1 cellular context compared by ENCODE assay signal in genomic region chr1:93078935-93079654, GRCh38.
A peak's percentile ranks its signal among the peaks of the same experiment; 100 is the strongest.
TF ChIP-seq lines count a peak whose summit lies in the region.

Gene MTF2 (plus strand): TSS chr1:93079283. CDS start chr1:93079527, 244 bp downstream.

TF ChIP-seq in HEK293, 187 proteins besides CTCF, POLR2A, EP300 and RAD21 (continued from another document and continues in another):
- TF ChIP-seq ZFP37 (tag by site-specific recombination; IDR thresholded peaks at IDR 0.05), result peak; percentile 99
- peak; percentile 66; the same call in 1 of the 2 replicates for TF ChIP-seq ZBTB11 (tag by site-specific recombination; conservative IDR thresholded peaks at IDR 0.05; ENCODE audit: low read depth)
- peak; percentile 72; the same call in 1 of the 2 replicates for TF ChIP-seq ZNF707 (tag by site-specific recombination; IDR thresholded peaks at IDR 0.05)
- TF ChIP-seq ZNF76 (tag by site-specific recombination; IDR thresholded peaks at IDR 0.05; ENCODE audit: borderline replicate concordance, low read depth), result peak; percentile 98
- TF ChIP-seq ZNF561 (tag by site-specific recombination; IDR thresholded peaks at IDR 0.05; ENCODE audit: borderline replicate concordance), result peak; percentile 100
- peak; percentile 87 for TF ChIP-seq ZNF239 (tag by site-specific recombination; IDR thresholded peaks at IDR 0.05)
- no peak for TF ChIP-seq ZNF214 (tag by site-specific recombination; IDR thresholded peaks at IDR 0.05; ENCODE audit: borderline replicate concordance)
- peak; percentile 78 for TF ChIP-seq ZNF37A (tag by site-specific recombination; IDR thresholded peaks at IDR 0.05)
- TF ChIP-seq ZNF426 (tag by site-specific recombination; IDR thresholded peaks at IDR 0.05), result no peak
- TF ChIP-seq, protein P1, sequence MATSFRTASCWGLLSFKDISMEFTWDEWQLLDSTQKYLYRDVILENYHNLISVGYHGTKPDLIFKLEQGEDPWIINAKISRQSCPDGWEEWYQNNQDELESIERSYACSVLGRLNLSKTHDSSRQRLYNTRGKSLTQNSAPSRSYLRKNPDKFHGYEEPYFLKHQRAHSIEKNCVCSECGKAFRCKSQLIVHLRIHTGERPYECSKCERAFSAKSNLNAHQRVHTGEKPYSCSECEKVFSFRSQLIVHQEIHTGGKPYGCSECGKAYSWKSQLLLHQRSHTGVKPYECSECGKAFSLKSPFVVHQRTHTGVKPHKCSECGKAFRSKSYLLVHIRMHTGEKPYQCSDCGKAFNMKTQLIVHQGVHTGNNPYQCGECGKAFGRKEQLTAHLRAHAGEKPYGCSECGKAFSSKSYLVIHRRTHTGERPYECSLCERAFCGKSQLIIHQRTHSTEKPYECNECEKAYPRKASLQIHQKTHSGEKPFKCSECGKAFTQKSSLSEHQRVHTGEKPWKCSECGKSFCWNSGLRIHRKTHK (tag by site-specific recombination; IDR thresholded peaks at IDR 0.05), result 0 out of 2 replicates have a peak, but pooled peaks have one; percentile 30
- no peak for TF ChIP-seq ZNF473 (tag by site-specific recombination; IDR thresholded peaks at IDR 0.05)
- peak; percentile 85 for TF ChIP-seq ZNF792 (tag by site-specific recombination; IDR thresholded peaks at IDR 0.05)
- peak; percentile 40; the same call in 1 of the 2 replicates for TF ChIP-seq ZFHX2 (tag by site-specific recombination; conservative IDR thresholded peaks at IDR 0.05)
- peak; percentile 96 for TF ChIP-seq ZNF184 (tag by site-specific recombination; IDR thresholded peaks at IDR 0.05)
- TF ChIP-seq ZNF132 (tag by site-specific recombination; IDR thresholded peaks at IDR 0.05; ENCODE audit: borderline replicate concordance), result no peak
- no peak for TF ChIP-seq AEBP2 (tag by site-specific recombination; IDR thresholded peaks at IDR 0.05; ENCODE audit: borderline replicate concordance)
- TF ChIP-seq ZNF146 (tag by site-specific recombination; IDR thresholded peaks at IDR 0.05), result peak; percentile 99
- TF ChIP-seq GLIS1 (tag by site-specific recombination; IDR thresholded peaks at IDR 0.05), result peak; percentile 100
- TF ChIP-seq PRDM2 (tag by site-specific recombination; IDR thresholded peaks at IDR 0.05; ENCODE audit: borderline replicate concordance), result peak; percentile 97; the same call in 1 of the 2 replicates
- peak; percentile 80; the same call in 1 of the 2 replicates for TF ChIP-seq ZNF624 (tag by site-specific recombination; IDR thresholded peaks at IDR 0.05)
- TF ChIP-seq HOXC10 (CRISPR knock-in tag; IDR thresholded peaks at IDR 0.05), result no peak
- no peak for TF ChIP-seq ZNF670 (tag by site-specific recombination; IDR thresholded peaks at IDR 0.05; ENCODE audit: low read depth)
- TF ChIP-seq ZFP3 (tag by site-specific recombination; IDR thresholded peaks at IDR 0.05; ENCODE audit: low read depth), result peak; percentile 24
- TF ChIP-seq ZNF549 (tag by site-specific recombination; IDR thresholded peaks at IDR 0.05), result 0 out of 2 replicates have a peak, but pooled peaks have one; percentile 20
- TF ChIP-seq ZNF626 (tag by site-specific recombination; IDR thresholded peaks at IDR 0.05), result peak; percentile 99
- TF ChIP-seq, protein P2, sequence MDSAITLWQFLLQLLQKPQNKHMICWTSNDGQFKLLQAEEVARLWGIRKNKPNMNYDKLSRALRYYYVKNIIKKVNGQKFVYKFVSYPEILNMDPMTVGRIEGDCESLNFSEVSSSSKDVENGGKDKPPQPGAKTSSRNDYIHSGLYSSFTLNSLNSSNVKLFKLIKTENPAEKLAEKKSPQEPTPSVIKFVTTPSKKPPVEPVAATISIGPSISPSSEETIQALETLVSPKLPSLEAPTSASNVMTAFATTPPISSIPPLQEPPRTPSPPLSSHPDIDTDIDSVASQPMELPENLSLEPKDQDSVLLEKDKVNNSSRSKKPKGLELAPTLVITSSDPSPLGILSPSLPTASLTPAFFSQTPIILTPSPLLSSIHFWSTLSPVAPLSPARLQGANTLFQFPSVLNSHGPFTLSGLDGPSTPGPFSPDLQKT (IDR thresholded peaks at IDR 0.05; ENCODE audit: borderline replicate concordance, low read depth, low read length), result no peak
- TF ChIP-seq, protein P3, sequence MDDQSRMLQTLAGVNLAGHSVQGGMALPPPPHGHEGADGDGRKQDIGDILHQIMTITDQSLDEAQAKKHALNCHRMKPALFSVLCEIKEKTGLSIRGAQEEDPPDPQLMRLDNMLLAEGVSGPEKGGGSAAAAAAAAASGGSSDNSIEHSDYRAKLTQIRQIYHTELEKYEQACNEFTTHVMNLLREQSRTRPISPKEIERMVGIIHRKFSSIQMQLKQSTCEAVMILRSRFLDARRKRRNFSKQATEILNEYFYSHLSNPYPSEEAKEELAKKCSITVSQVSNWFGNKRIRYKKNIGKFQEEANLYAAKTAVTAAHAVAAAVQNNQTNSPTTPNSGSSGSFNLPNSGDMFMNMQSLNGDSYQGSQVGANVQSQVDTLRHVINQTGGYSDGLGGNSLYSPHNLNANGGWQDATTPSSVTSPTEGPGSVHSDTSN (CRISPR knock-in tag; IDR thresholded peaks at IDR 0.05), result peak; percentile 96
- TF ChIP-seq ZSCAN18 (tag by site-specific recombination; IDR thresholded peaks at IDR 0.05), result peak; percentile 99
- TF ChIP-seq ZSCAN16 (tag by site-specific recombination; IDR thresholded peaks at IDR 0.05), result peak; percentile 88
- TF ChIP-seq ZNF529 (tag by site-specific recombination; IDR thresholded peaks at IDR 0.05; ENCODE audit: insufficient replicate concordance), result peak; percentile 75
- TF ChIP-seq RBAK (tag by site-specific recombination; IDR thresholded peaks at IDR 0.05), result no peak
- TF ChIP-seq YY2 (tag by site-specific recombination; IDR thresholded peaks at IDR 0.05), result peak; percentile 97
- peak; percentile 92 for TF ChIP-seq MZF1 (tag by site-specific recombination; IDR thresholded peaks at IDR 0.05; ENCODE audit: borderline replicate concordance)
- no peak for TF ChIP-seq ZNF837 (tag by site-specific recombination; IDR thresholded peaks at IDR 0.05)
- peak; percentile 94 for TF ChIP-seq ZNF423 (tag by site-specific recombination; IDR thresholded peaks at IDR 0.05)
- TF ChIP-seq, protein P4, sequence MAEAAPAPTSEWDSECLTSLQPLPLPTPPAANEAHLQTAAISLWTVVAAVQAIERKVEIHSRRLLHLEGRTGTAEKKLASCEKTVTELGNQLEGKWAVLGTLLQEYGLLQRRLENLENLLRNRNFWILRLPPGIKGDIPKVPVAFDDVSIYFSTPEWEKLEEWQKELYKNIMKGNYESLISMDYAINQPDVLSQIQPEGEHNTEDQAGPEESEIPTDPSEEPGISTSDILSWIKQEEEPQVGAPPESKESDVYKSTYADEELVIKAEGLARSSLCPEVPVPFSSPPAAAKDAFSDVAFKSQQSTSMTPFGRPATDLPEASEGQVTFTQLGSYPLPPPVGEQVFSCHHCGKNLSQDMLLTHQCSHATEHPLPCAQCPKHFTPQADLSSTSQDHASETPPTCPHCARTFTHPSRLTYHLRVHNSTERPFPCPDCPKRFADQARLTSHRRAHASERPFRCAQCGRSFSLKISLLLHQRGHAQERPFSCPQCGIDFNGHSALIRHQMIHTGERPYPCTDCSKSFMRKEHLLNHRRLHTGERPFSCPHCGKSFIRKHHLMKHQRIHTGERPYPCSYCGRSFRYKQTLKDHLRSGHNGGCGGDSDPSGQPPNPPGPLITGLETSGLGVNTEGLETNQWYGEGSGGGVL (tag by site-specific recombination; IDR thresholded peaks at IDR 0.05), result peak; percentile 76
- TF ChIP-seq ZNF623 (tag by site-specific recombination; IDR thresholded peaks at IDR 0.05), result peak; percentile 55
- TF ChIP-seq ZNF548 (tag by site-specific recombination; IDR thresholded peaks at IDR 0.05), result peak; percentile 72
- TF ChIP-seq ZNF416 (tag by site-specific recombination; IDR thresholded peaks at IDR 0.05), result peak; percentile 79; the same call in 1 of the 2 replicates
- no peak for TF ChIP-seq ZNF292 (tag by site-specific recombination; IDR thresholded peaks at IDR 0.05; ENCODE audit: borderline replicate concordance, low read depth)
- TF ChIP-seq ZBTB48 (tag by site-specific recombination; IDR thresholded peaks at IDR 0.05), result peak; percentile 99
- TF ChIP-seq, protein P5, sequence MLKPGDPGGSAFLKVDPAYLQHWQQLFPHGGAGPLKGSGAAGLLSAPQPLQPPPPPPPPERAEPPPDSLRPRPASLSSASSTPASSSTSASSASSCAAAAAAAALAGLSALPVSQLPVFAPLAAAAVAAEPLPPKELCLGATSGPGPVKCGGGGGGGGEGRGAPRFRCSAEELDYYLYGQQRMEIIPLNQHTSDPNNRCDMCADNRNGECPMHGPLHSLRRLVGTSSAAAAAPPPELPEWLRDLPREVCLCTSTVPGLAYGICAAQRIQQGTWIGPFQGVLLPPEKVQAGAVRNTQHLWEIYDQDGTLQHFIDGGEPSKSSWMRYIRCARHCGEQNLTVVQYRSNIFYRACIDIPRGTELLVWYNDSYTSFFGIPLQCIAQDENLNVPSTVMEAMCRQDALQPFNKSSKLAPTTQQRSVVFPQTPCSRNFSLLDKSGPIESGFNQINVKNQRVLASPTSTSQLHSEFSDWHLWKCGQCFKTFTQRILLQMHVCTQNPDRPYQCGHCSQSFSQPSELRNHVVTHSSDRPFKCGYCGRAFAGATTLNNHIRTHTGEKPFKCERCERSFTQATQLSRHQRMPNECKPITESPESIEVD (tag by site-specific recombination; IDR thresholded peaks at IDR 0.05), result peak; percentile 76
